ENCODE assay signal across 10 cellular contexts in genomic region chr22:46010951-46011626, GRCh38. TPM values are rescaled to one million over a fixed set of nuclear protein-coding genes. Genes with fewer than 3 reads are reported as not detected.
A peak's percentile ranks its signal among the peaks of the same experiment; 100 is the strongest.
DNase-seq lines count a peak whose midpoint lies in the region; ATAC-seq and TF ChIP-seq lines count a peak whose summit lies in the region.
"Had no signal": no experiment of that assay in that cellular context is flagged by ENCODE, and none has a peak within 500 bp of the region (broad histone marks: within the 10 kb centered on the region; RNA-seq: fewer than 3 reads in every experiment).

No MANE protein-coding gene starts in this region.

- no peak overlapping the region for H2BK5ac ChIP-seq in neuronal stem cell (ENCODE audit: low read length)

- H3K18ac ChIP-seq in neuronal stem cell (ENCODE audit: low read length) = no peak overlapping the region

- no peak overlapping the region for H3K9ac ChIP-seq in neuronal stem cell (ENCODE audit: low read depth, low read length, poor library complexity)

- H2AFZ ChIP-seq in neuronal stem cell (ENCODE audit: low read length) = no peak overlapping the region

- H3K27ac ChIP-seq in heart right ventricle (peak overlapping the region in 9 of 10 donors; percentile 5 to 100 (median 96)), neuronal stem cell (replicated peaks; ENCODE audit: low read length) (no peak overlapping the region), transverse colon (peak overlapping the region; percentile 20 to 97 (median 94))

- in situ Hi-C loops in transverse colon (cut with MboI; ENCODE audit: low pct_ligation_motif_present in 1 of 4, low pct_unique_long_range_greater_than_20kb in 1 of 4, low sequenced_read_pairs in 3 of 4) = loop anchor here in 1 of 4 donors (25.0 kb wide), 1 partner anchor 301 kb away; no protein-coding TSS in a partner anchor

- peaks cover 27 to 74% (median 56%) of the 10 kb centered on the region in 9 donors for H3K4me1 ChIP-seq in heart right ventricle
- peaks cover 2 to 5% of the 10 kb centered on the region in 2 donors for H3K4me1 ChIP-seq in neuronal stem cell (ENCODE audit: control insufficient read depth in 2 of 2, insufficient read depth in 1 of 2, low read depth in 1 of 2, low read length in 2 of 2)
- peaks cover 29 to 41% (median 37%) of the 10 kb centered on the region in 4 donors for H3K4me1 ChIP-seq in transverse colon

- no peak overlapping the region for H3K4me2 ChIP-seq in neuronal stem cell (ENCODE audit: insufficient read depth, low read length, poor library complexity, severe bottlenecking)

- no peak overlapping the region for H3K4ac ChIP-seq in neuronal stem cell (ENCODE audit: low read length)

- TF ChIP-seq EP300 in transverse colon (IDR thresholded peaks at IDR 0.05; ENCODE audit: low read depth) = no peak

- intact Hi-C loops in heart right ventricle (cut with DNase I) = loop anchor here in 3 of 10 donors (5.0 to 10.0 kb wide), 3 partner anchors 61 to 286 kb away; partner anchors contain the start of gene GTSE1 (in 1 of the 3)
- intact Hi-C loops in transverse colon (cut with DNase I; ENCODE audit: low total_unique reads) = no loop called here

- no peak overlapping the region for H2BK12ac ChIP-seq in neuronal stem cell (ENCODE audit: low read length)

- no peak overlapping the region for H4K91ac ChIP-seq in neuronal stem cell (ENCODE audit: low read depth, low read length, poor library complexity)

- no peak overlapping the region for H4K8ac ChIP-seq in neuronal stem cell (ENCODE audit: low read depth, low read length)

- no peak overlapping the region for H3K23ac ChIP-seq in neuronal stem cell (ENCODE audit: low read depth, low read length, poor library complexity)

- TF ChIP-seq CTCF in heart right ventricle (IDR thresholded peaks at IDR 0.05) (no peak), transverse colon (IDR thresholded peaks at IDR 0.05) (no peak)

- H2BK15ac ChIP-seq in neuronal stem cell (ENCODE audit: low read length) = no peak overlapping the region

- peak overlapping the region; percentile 65 for H2AK5ac ChIP-seq in neuronal stem cell (ENCODE audit: low read depth, low read length)

- H3K9me3 ChIP-seq in heart right ventricle = peaks cover 0 to 13% (median 9%) of the 10 kb centered on the region in 11 donors
- peaks cover 0 to 5% of the 10 kb centered on the region in 2 donors for H3K9me3 ChIP-seq in neuronal stem cell (replicated peaks in 1 of 2; ENCODE audit: control insufficient read depth in 2 of 2, insufficient read depth in 1 of 2, low read depth in 1 of 2, low read length in 2 of 2)
- peaks cover 0 to 6% of the 10 kb centered on the region in 2 donors for H3K9me3 ChIP-seq in transverse colon

- H3K14ac ChIP-seq in neuronal stem cell (ENCODE audit: low read length) = peak overlapping the region; percentile 85

- TF ChIP-seq POLR2A in transverse colon (IDR thresholded peaks at IDR 0.05) = no peak

- DNase-seq in NCI-H1092 (lab: John Stamatoyannopoulos, UW) = peak; percentile 36
- no peak for DNase-seq in NCI-H1092 treated with DMSO at 0.1 percent for 48 hours (lab: John Stamatoyannopoulos, UW)
- DNase-seq in heart right ventricle = no peak
- no peak for DNase-seq in neuronal stem cell (ENCODE audit: low spot score)
- no peak for DNase-seq in transverse colon
- DNase-seq in central memory CD4-positive, alpha-beta T cell = no peak
- no peak for DNase-seq in NOMO-1 (lab: John Stamatoyannopoulos, UW; ENCODE audit: unreplicated experiment in 2 of 2)
- DNase-seq: 8988T had no signal

- H2BK120ac ChIP-seq in neuronal stem cell (ENCODE audit: low read depth, low read length) = no peak overlapping the region

- H3K4me3 ChIP-seq in heart right ventricle (no peak overlapping the region), neuronal stem cell (ENCODE audit: low read length in 2 of 2) (no peak overlapping the region), transverse colon (no peak overlapping the region)
- H3K4me3 ChIP-seq: upper lobe of left lung had no signal

- no peaks in the 10 kb centered on the region for H3K27me3 ChIP-seq in heart right ventricle
- H3K27me3 ChIP-seq in neuronal stem cell (ENCODE audit: control insufficient read depth in 3 of 3, insufficient read depth in 3 of 3, low read depth in 1 of 3, low read length in 3 of 3) = peaks cover 0 to 64% (median 12%) of the 10 kb centered on the region in 3 experiments
- no peaks in the 10 kb centered on the region for H3K27me3 ChIP-seq in transverse colon
- H3K27me3 ChIP-seq: upper lobe of left lung had no signal

- ATAC-seq in heart right ventricle = no peak
- no peak for ATAC-seq in HG03095 (IDR thresholded peaks at IDR 0.05; ENCODE audit: unreplicated experiment)

- H3K79me1 ChIP-seq in neuronal stem cell (ENCODE audit: low read depth, low read length) = no peaks in the 10 kb centered on the region

- H3K36me3 ChIP-seq in heart right ventricle (no peaks in the 10 kb centered on the region), neuronal stem cell (replicated peaks in 1 of 2; ENCODE audit: control insufficient read depth in 2 of 2, insufficient read depth in 2 of 2, low read length in 2 of 2) (no peaks in the 10 kb centered on the region), transverse colon (no peaks in the 10 kb centered on the region)
- H3K36me3 ChIP-seq: upper lobe of left lung had no signal

- WGBS in heart right ventricle, 2 donors = 92 to 93% methylated on average over 20 of the region's 20 CpGs
- WGBS in neuronal stem cell (ENCODE audit: extremely low coverage in 2 of 2, insufficient read length in 2 of 2, insufficient replicate concordance in 1 of 2), 2 donors = no CpG with 5 or more reads among the region's 20 CpGs
- WGBS in transverse colon (ENCODE audit: low coverage in 1 of 2), 2 donors = 88% methylated on average over 18 of the region's 20 CpGs; no CpG with 5 or more reads in 1 of the 2 donors

RNA-seq across cellular contexts. Expression of gene WNT7B, which starts 34.1 kb away (rescaled TPM):
- total RNA-seq in heart right ventricle (not detected), transverse colon (not detected)
- not detected for polyA plus RNA-seq in heart right ventricle
- 8.6 TPM for polyA plus RNA-seq in neuronal stem cell (2013, experiment 1 of 2)
- polyA plus RNA-seq in neuronal stem cell (2013, experiment 2 of 2) = 8.5 TPM
